ENCODE assay signal across 2 cellular contexts in the genomic region with DNA sequence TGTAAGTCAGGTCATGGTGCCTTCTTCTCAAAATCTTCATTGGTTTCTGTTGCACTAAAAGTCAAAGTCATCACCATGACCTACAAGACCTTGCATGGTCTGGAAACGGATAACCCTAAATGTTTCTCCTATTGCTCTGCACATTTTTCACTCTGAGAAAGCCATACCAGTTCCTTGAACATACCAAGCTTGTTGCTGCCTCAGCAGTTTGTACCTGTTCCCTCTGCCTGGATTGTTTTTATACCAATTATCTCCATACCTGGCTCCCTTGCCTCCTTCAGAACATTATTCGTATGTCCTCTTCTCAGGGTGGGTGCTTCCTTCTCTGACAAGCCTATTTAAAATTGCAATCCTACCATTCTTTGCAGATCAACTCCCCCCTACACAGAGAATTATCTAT.
A peak's percentile ranks its signal among the peaks of the same experiment; 100 is the strongest.
TF ChIP-seq lines count a peak whose summit lies in the region.

No MANE protein-coding gene starts in this region.

TF ChIP-seq in IMR-90, 13 proteins besides CTCF, POLR2A, EP300 and RAD21:
- TF ChIP-seq NFE2L2 (IDR thresholded peaks at IDR 0.05; ENCODE audit: low read depth, low read length) (no peak), MAFK (IDR thresholded peaks at IDR 0.05; ENCODE audit: low read depth, low read length) (0 out of 2 replicates have a peak, but pooled peaks have one; percentile 20)

TF ChIP-seq in K562, 482 proteins besides CTCF, POLR2A, EP300 and RAD21:
- TF ChIP-seq, protein P1, sequence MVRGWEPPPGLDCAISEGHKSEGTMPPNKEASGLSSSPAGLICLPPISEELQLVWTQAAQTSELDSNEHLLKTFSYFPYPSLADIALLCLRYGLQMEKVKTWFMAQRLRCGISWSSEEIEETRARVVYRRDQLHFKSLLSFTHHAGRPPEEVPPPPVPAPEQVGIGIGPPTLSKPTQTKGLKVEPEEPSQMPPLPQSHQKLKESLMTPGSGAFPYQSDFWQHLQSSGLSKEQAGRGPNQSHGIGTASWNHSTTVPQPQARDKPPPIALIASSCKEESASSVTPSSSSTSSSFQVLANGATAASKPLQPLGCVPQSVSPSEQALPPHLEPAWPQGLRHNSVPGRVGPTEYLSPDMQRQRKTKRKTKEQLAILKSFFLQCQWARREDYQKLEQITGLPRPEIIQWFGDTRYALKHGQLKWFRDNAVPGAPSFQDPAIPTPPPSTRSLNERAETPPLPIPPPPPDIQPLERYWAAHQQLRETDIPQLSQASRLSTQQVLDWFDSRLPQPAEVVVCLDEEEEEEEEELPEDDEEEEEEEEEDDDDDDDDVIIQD (CRISPR knock-in tag; IDR thresholded peaks at IDR 0.05) = no peak
- TF ChIP-seq TAF1 (IDR thresholded peaks at IDR 0.05; ENCODE audit: control insufficient read depth, extremely low read depth, insufficient read depth, low read length, severe bottlenecking) = no peak
- no peak for TF ChIP-seq DPF2 (IDR thresholded peaks at IDR 0.05)
- TF ChIP-seq ZNF507 (tag; conservative IDR thresholded peaks at IDR 0.05) = no peak
- no peak for TF ChIP-seq NEUROD1 (IDR thresholded peaks at IDR 0.05; ENCODE audit: borderline replicate concordance, low read depth, low read length, partially characterized antibody)
- no peak for TF ChIP-seq SIN3A (IDR thresholded peaks at IDR 0.05; ENCODE audit: borderline replicate concordance in 2 of 2, control insufficient read depth in 1 of 2, low read depth in 2 of 2, low read length in 2 of 2)
- peak; percentile 40 for TF ChIP-seq C11orf30 (IDR thresholded peaks at IDR 0.05; ENCODE audit: low read depth)
- TF ChIP-seq MAFF (IDR thresholded peaks at IDR 0.05; ENCODE audit: low read length) = peak; percentile 37; the same call in 1 of the 2 replicates
- no peak for TF ChIP-seq CBX8 (IDR thresholded peaks at IDR 0.05; ENCODE audit: borderline replicate concordance, extremely low read depth, low read depth, low read length, poor library complexity, severe bottlenecking)
- peak; percentile 21; the same call in 1 of the 2 replicates for TF ChIP-seq MAFG (tag; conservative IDR thresholded peaks at IDR 0.05)
- TF ChIP-seq ZNF316 (IDR thresholded peaks at IDR 0.05) = peak; percentile 53; the same call in 1 of the 2 replicates
- TF ChIP-seq ZBTB2 (IDR thresholded peaks at IDR 0.05) = no peak
- no peak for TF ChIP-seq TBL1XR1 (IDR thresholded peaks at IDR 0.05; ENCODE audit: low read length in 2 of 2)
- no peak for TF ChIP-seq KLF10 (CRISPR knock-in tag; IDR thresholded peaks at IDR 0.05)
- TF ChIP-seq ZNF431 (CRISPR knock-in tag; IDR thresholded peaks at IDR 0.05) = no peak
- no peak for TF ChIP-seq FOXA1 (IDR thresholded peaks at IDR 0.05; ENCODE audit: borderline replicate concordance)
- no peak for TF ChIP-seq SNAPC5 (CRISPR knock-in tag; IDR thresholded peaks at IDR 0.05)
- peak; percentile 25; the same call in 1 of the 2 replicates for TF ChIP-seq MAFK (IDR thresholded peaks at IDR 0.05; ENCODE audit: low read length)
- no peak for TF ChIP-seq SRSF3 (IDR thresholded peaks at IDR 0.05; ENCODE audit: insufficient read depth, low read length)
- TF ChIP-seq NBN (IDR thresholded peaks at IDR 0.05; ENCODE audit: low read depth) = no peak
- TF ChIP-seq ZNF384 (IDR thresholded peaks at IDR 0.05; ENCODE audit: low read depth, low read length) = no peak
- TF ChIP-seq CBFA2T3 (IDR thresholded peaks at IDR 0.05) = no peak
